Comparison of ENCODE assay signal across 28 cellular contexts in the genomic region with DNA sequence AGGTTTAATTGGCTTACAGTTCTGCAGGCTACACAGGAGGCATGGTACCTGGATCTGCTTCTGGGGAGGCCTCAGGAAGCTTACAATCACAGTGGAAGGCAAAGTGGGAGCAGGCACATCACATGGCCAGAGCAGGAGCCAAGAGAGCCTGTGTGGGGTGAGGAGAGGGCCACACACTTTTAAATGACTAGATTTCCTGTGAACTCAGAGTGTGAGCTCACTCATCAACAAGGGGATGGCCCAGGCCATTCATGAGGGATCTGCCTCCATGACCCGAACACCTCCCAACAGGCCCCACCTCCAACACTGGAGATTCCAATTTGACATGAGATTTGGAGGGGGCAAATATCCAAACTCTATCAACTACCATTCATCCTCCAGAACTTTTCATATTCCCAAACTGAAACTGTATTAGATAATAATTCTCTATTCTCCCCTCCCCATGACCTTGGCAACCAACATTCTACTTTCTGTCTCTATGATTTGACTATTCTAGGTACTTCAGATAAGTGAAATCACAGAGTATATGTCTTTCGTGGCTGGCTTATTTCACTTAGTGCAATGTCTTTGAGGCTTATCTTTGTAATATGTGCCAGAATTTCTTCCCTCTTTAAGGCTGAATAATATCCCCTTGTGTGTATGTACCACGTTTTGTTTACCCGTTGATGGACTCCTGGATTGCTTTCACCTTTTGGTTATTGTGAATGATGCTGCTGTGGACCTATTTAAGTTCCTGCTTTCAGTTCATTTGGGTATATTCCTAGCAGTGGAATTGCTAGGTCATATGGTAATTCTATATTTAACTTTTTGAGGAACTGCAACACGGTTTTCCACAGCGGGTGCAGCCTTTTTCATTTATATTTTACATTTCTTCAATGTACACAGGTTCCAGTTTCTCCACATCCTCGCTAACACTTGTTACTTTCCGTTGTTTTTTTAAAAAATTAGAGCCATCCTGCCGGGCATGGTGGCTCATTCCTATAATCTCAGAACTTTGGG. TPM values are rescaled to one million over a fixed set of nuclear protein-coding genes. Genes with fewer than 3 reads are reported as not detected.
DNase-seq lines count a peak whose midpoint lies in the region; ATAC-seq and TF ChIP-seq lines count a peak whose summit lies in the region.
"Had no signal": no experiment of that assay in that cellular context is flagged by ENCODE, and none has a peak within 500 bp of the region (broad histone marks: within the 10 kb centered on the region; RNA-seq: fewer than 3 reads in every experiment).

No MANE protein-coding gene starts in this region.

- no peak overlapping the region for H3K27ac Mint-ChIP-seq in activated T-cell treated with anti-CD3 and anti-CD28 coated beads, Interleukin-2, amount 50 U/mL, for 72 hours
- no peak overlapping the region for H3K27ac Mint-ChIP-seq in natural killer cell treated with Interleukin-12 subunit alpha and Interleukin-12 subunit beta and Interleukin-15 and Interleukin-18, amount 100 ng/mL, for 72 hours
- H3K27ac Mint-ChIP-seq: activated naive CD4-positive, alpha-beta T cell treated with anti-CD3 and anti-CD28 coated beads, Interleukin-2, amount 50 U/mL, for 24 hours; B cell; memory B cell had no signal

- H3F3A ChIP-seq in DOHH2 (ENCODE audit: control insufficient read depth, insufficient read depth) (peaks cover 6% of the 10 kb centered on the region; the same call in 1 of the 2 replicates), OCI-LY1 (ENCODE audit: insufficient read depth, low read length) (no peaks in the 10 kb centered on the region)

- H3K9me3 Mint-ChIP-seq in activated T-cell treated with anti-CD3 and anti-CD28 coated beads, Interleukin-2, amount 50 U/mL, for 72 hours = peaks cover 3 to 4% of the 10 kb centered on the region in 2 donors
- H3K9me3 Mint-ChIP-seq in natural killer cell treated with Interleukin-12 subunit alpha and Interleukin-12 subunit beta and Interleukin-15 and Interleukin-18, amount 100 ng/mL, for 72 hours = no peaks in the 10 kb centered on the region

- no peak for TF ChIP-seq CTCF in DOHH2 (IDR thresholded peaks at IDR 0.05; ENCODE audit: low read depth, low read length, poor library complexity, severe bottlenecking)
- no peak for TF ChIP-seq CTCF in OCI-LY1 (IDR thresholded peaks at IDR 0.05; ENCODE audit: low read length)

- peak overlapping the region; percentile 32 for H3K4me3 ChIP-seq in DOHH2 (ENCODE audit: low read length)
- peak overlapping the region; percentile 10 for H3K4me3 ChIP-seq in OCI-LY1 (ENCODE audit: low read depth, low read length, poor library complexity, severe bottlenecking)
- H3K4me3 ChIP-seq: esophagus squamous epithelium, K562, psoas muscle, SK-N-MC, tibial nerve had no signal

- H3K27me3 ChIP-seq in DOHH2 (ENCODE audit: control insufficient read depth, low read length) (no peaks in the 10 kb centered on the region), OCI-LY1 (ENCODE audit: insufficient read depth, low read length) (no peaks in the 10 kb centered on the region)
- H3K27me3 ChIP-seq: esophagus squamous epithelium, neutrophil, tibial nerve had no signal

- H3K4me2 ChIP-seq in DOHH2 (ENCODE audit: low read length) (peak overlapping the region; percentile 58), OCI-LY1 (ENCODE audit: low read length) (peak overlapping the region; percentile 21; the same call in 1 of the 2 replicates)

- peak overlapping the region; percentile 18; the same call in 1 of the 2 replicates for H3K27ac ChIP-seq in DOHH2 (ENCODE audit: low read depth, low read length)
- H3K27ac ChIP-seq in OCI-LY1 (ENCODE audit: low read depth, low read length, poor library complexity, severe bottlenecking) = peak overlapping the region; percentile 20
- H3K27ac ChIP-seq: esophagus squamous epithelium, neutrophil, psoas muscle, SK-N-MC, tibial nerve had no signal

- peaks cover 36% of the 10 kb centered on the region for H3K79me2 ChIP-seq in DOHH2 (ENCODE audit: control insufficient read depth, low read length)
- H3K79me2 ChIP-seq in OCI-LY1 (ENCODE audit: insufficient read depth, low read length) = no peaks in the 10 kb centered on the region

- H3K9ac ChIP-seq in OCI-LY1 (ENCODE audit: low read length) = no peak overlapping the region

- peak in 1 of 2 donors; percentile 25 for DNase-seq in activated T-cell treated with anti-CD3 and anti-CD28 coated beads, Interleukin-2, amount 50 U/mL, for 72 hours
- no peak for DNase-seq in activated T-cell treated with anti-CD3 and anti-CD28 coated beads, Interleukin-2, amount 50 U/mL, for 48 hours
- no peak for DNase-seq in natural killer cell treated with Interleukin-12 subunit alpha and Interleukin-12 subunit beta and Interleukin-15 and Interleukin-18, amount 100 ng/mL, for 72 hours (ENCODE audit: low spot score)
- DNase-seq in OCI-M1 (lab: John Stamatoyannopoulos, UW) = no peak
- no peak for DNase-seq in anterior cingulate cortex (lab: John Stamatoyannopoulos, UW)
- DNase-seq: activated CD4-positive, alpha-beta T cell treated with anti-CD3 and anti-CD28 coated beads for 1 hour; central memory CD4-positive, alpha-beta T cell; dermis blood vessel endothelial cell; DMS53; esophagus squamous epithelium; foreskin melanocyte; H7; NCI-H1417 treated with DMSO at 0.1 percent for 48 hours; NCI-H2081; NCI-H2227 treated with DMSO at 0.1 percent for 48 hours; NCI-H526 treated with DMSO at 0.1 percent for 48 hours; psoas muscle; T-helper 2 cell had no signal

- H3K4me1 ChIP-seq in DOHH2 (ENCODE audit: control insufficient read depth, low read length) (peaks cover 27% of the 10 kb centered on the region), OCI-LY1 (ENCODE audit: insufficient read depth, low read length, severe bottlenecking) (peaks cover 14% of the 10 kb centered on the region)
- H3K4me1 ChIP-seq: esophagus squamous epithelium, psoas muscle, tibial nerve had no signal

- H3K4me1 Mint-ChIP-seq in activated T-cell treated with anti-CD3 and anti-CD28 coated beads, Interleukin-2, amount 50 U/mL, for 72 hours (ENCODE audit: low read depth) = peaks cover 14% of the 10 kb centered on the region
- peaks cover 0 to 3% of the 10 kb centered on the region in 2 donors for H3K4me1 Mint-ChIP-seq in natural killer cell treated with Interleukin-12 subunit alpha and Interleukin-12 subunit beta and Interleukin-15 and Interleukin-18, amount 100 ng/mL, for 72 hours (ENCODE audit: low read depth in 2 of 2)
- H3K4me1 Mint-ChIP-seq: activated naive CD4-positive, alpha-beta T cell treated with anti-CD3 and anti-CD28 coated beads, Interleukin-2, amount 50 U/mL, for 24 hours; B cell; memory B cell had no signal

- H4K20me1 ChIP-seq in DOHH2 (ENCODE audit: control insufficient read depth, insufficient read depth, low read depth, low read length) (peaks cover 4% of the 10 kb centered on the region; the same call in 1 of the 2 replicates), OCI-LY1 (ENCODE audit: insufficient read depth, low read length) (no peaks in the 10 kb centered on the region)

- no peaks in the 10 kb centered on the region for H3K9me2 ChIP-seq in DOHH2 (replicated peaks; ENCODE audit: control insufficient read depth, low read length)
- no peaks in the 10 kb centered on the region for H3K9me2 ChIP-seq in OCI-LY1 (ENCODE audit: low read depth, low read length)

- H3K36me3 ChIP-seq in DOHH2 (ENCODE audit: control insufficient read depth, low read length) = peaks cover 12% of the 10 kb centered on the region
- H3K36me3 ChIP-seq in OCI-LY1 (ENCODE audit: insufficient read depth, low read length) = peaks cover 21% of the 10 kb centered on the region
- H3K36me3 ChIP-seq: esophagus squamous epithelium, neutrophil, tibial nerve had no signal

- peaks cover 3 to 8% of the 10 kb centered on the region in 2 donors for H3K36me3 Mint-ChIP-seq in activated T-cell treated with anti-CD3 and anti-CD28 coated beads, Interleukin-2, amount 50 U/mL, for 72 hours (ENCODE audit: insufficient read depth in 2 of 2)
- no peaks in the 10 kb centered on the region for H3K36me3 Mint-ChIP-seq in natural killer cell treated with Interleukin-12 subunit alpha and Interleukin-12 subunit beta and Interleukin-15 and Interleukin-18, amount 100 ng/mL, for 72 hours

- no peak overlapping the region for H3K4me3 Mint-ChIP-seq in activated T-cell treated with anti-CD3 and anti-CD28 coated beads, Interleukin-2, amount 50 U/mL, for 72 hours
- H3K4me3 Mint-ChIP-seq in natural killer cell treated with Interleukin-12 subunit alpha and Interleukin-12 subunit beta and Interleukin-15 and Interleukin-18, amount 100 ng/mL, for 72 hours = no peak overlapping the region
- H3K4me3 Mint-ChIP-seq: activated naive CD4-positive, alpha-beta T cell treated with anti-CD3 and anti-CD28 coated beads, Interleukin-2, amount 50 U/mL, for 24 hours; B cell; memory B cell had no signal

- H3K9me3 ChIP-seq in DOHH2 (ENCODE audit: control insufficient read depth, insufficient read depth, low read length) (peaks cover 11% of the 10 kb centered on the region), OCI-LY1 (ENCODE audit: low read length) (peaks cover 6% of the 10 kb centered on the region)
- H3K9me3 ChIP-seq: neutrophil had no signal

- no peak overlapping the region for H2AFZ ChIP-seq in OCI-LY1 (ENCODE audit: low read length)

- H3K27me3 Mint-ChIP-seq in activated T-cell treated with anti-CD3 and anti-CD28 coated beads, Interleukin-2, amount 50 U/mL, for 72 hours (ENCODE audit: low read depth) = peaks cover 11% of the 10 kb centered on the region
- peaks cover 0 to 3% of the 10 kb centered on the region in 2 donors for H3K27me3 Mint-ChIP-seq in natural killer cell treated with Interleukin-12 subunit alpha and Interleukin-12 subunit beta and Interleukin-15 and Interleukin-18, amount 100 ng/mL, for 72 hours
- H3K27me3 Mint-ChIP-seq: activated naive CD4-positive, alpha-beta T cell treated with anti-CD3 and anti-CD28 coated beads, Interleukin-2, amount 50 U/mL, for 24 hours; B cell; memory B cell had no signal

- peak; percentile 80 to 90 for ATAC-seq in activated T-cell treated with anti-CD3 and anti-CD28 coated beads, Interleukin-2, amount 50 U/mL, for 72 hours (replicated peaks in 1 of 2)
- ATAC-seq in natural killer cell treated with Interleukin-12 subunit alpha and Interleukin-12 subunit beta and Interleukin-15 and Interleukin-18, amount 100 ng/mL, for 72 hours = peak; percentile 36 to 60
- no peak for ATAC-seq in HG03521 (IDR thresholded peaks at IDR 0.05; ENCODE audit: unreplicated experiment)
- ATAC-seq: K562, psoas muscle had no signal

RNA-seq across cellular contexts. Expression of gene TKT, which starts 43.8 kb away (rescaled TPM):
- total RNA-seq in activated T-cell treated with anti-CD3 and anti-CD28 coated beads, Interleukin-2, amount 50 U/mL, for 72 hours = 100 to 1,000 TPM; 252 to 274 TPM
- total RNA-seq in natural killer cell treated with Interleukin-12 subunit alpha and Interleukin-12 subunit beta and Interleukin-15 and Interleukin-18, amount 100 ng/mL, for 72 hours = 100 to 1,000 TPM; 171 to 339 TPM

RNA-seq across cellular contexts. Expression of gene PRKCD, which starts 51.0 kb away (rescaled TPM):
- 10 to 100 TPM; 24.2 to 27.2 TPM for total RNA-seq in activated T-cell treated with anti-CD3 and anti-CD28 coated beads, Interleukin-2, amount 50 U/mL, for 72 hours
- 10 to 100 TPM; 14.1 to 34.9 TPM for total RNA-seq in natural killer cell treated with Interleukin-12 subunit alpha and Interleukin-12 subunit beta and Interleukin-15 and Interleukin-18, amount 100 ng/mL, for 72 hours
